1 cellular context compared by ENCODE assay signal in genomic region chr2:232522855-232523681, GRCh38.
TF ChIP-seq lines count a peak whose summit lies in the region.

No MANE protein-coding gene starts in this region.

TF ChIP-seq in SK-N-SH, 30 proteins besides CTCF, POLR2A, EP300 and RAD21 (continued from another document):
- TF ChIP-seq MEF2A (IDR thresholded peaks at IDR 0.05; ENCODE audit: borderline replicate concordance, low read depth) (no peak), SMC3 (IDR thresholded peaks at IDR 0.05; ENCODE audit: low read depth, low read length) (no peak), ZBTB33 (IDR thresholded peaks at IDR 0.05; ENCODE audit: borderline replicate concordance, low read depth) (no peak), YY1 (IDR thresholded peaks at IDR 0.05; ENCODE audit: low read depth) (no peak), USF2 (IDR thresholded peaks at IDR 0.05; ENCODE audit: borderline replicate concordance, low read depth, low read length) (no peak), TAF1 (IDR thresholded peaks at IDR 0.05; ENCODE audit: borderline replicate concordance, low read depth, low read length) (no peak), GATA2 (CRISPR knock-in tag; IDR thresholded peaks at IDR 0.05) (no peak)
